8 cellular contexts compared by ENCODE assay signal in the genomic region with DNA sequence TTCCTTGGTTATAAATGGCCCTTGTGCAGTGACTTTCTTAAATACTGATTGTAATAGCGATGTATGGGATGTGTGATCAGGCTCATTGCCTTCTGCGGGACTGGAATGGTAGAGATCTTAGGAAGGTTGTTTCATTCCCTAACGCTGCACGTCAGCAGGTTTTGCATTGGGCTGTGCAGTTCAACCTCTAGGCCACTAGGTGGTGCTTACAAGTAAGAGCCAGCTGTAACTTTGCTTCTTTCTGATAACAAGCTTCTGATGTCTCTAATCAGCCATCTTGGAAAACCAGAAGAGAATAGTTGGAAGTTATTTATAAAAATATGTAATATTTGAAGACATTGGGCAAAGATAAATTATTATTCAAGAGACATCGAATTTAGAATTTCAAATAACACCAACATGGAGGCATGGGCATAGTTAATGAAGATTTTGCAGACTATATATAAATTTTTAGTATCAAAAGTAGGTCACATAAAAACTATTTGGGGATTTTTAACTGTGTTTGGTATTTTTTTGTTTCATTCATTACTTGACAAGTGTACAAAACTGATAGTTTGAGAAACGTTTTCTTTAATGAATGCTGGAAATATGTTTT.
A peak's percentile ranks its signal among the peaks of the same experiment; 100 is the strongest.
DNase-seq lines count a peak whose midpoint lies in the region; ATAC-seq and FAIRE-seq lines count a peak whose summit lies in the region.

No MANE protein-coding gene starts in this region.

- no peak overlapping the region for H2BK120ac ChIP-seq in trophoblast cell (ENCODE audit: insufficient read depth, low read length, poor library complexity)

- WGBS in trophoblast cell (ENCODE audit: extremely low coverage, insufficient coverage, insufficient read length), result no CpG with 5 or more reads among the region's 6 CpGs

- no peak overlapping the region for H3K18ac ChIP-seq in trophoblast cell (ENCODE audit: low read length)

- H2BK12ac ChIP-seq in trophoblast cell (ENCODE audit: low read length), result no peak overlapping the region

- H3K79me1 ChIP-seq in trophoblast cell (ENCODE audit: low read length), result no peaks in the 10 kb centered on the region

- no peaks in the 10 kb centered on the region for H3K36me3 ChIP-seq in trophoblast cell (ENCODE audit: control insufficient read depth in 1 of 2, insufficient read depth in 2 of 2, low read length in 2 of 2)
- no peaks in the 10 kb centered on the region for H3K36me3 ChIP-seq in effector memory CD4-positive, alpha-beta T cell (ENCODE audit: control insufficient read depth, insufficient read depth, low read length)

- H2AK5ac ChIP-seq in trophoblast cell (ENCODE audit: low read length), result no peak overlapping the region

- H3K23ac ChIP-seq in trophoblast cell (ENCODE audit: low read length), result no peak overlapping the region

- H4K91ac ChIP-seq in trophoblast cell (ENCODE audit: low read depth, low read length), result no peak overlapping the region

- H3K14ac ChIP-seq in trophoblast cell (ENCODE audit: low read length), result no peak overlapping the region

- FAIRE-seq in RCC 7860 (lab: Jason Lieb, UNC), result peak; percentile 71

- no peak overlapping the region for H2BK5ac ChIP-seq in trophoblast cell (ENCODE audit: low read depth, low read length, poor library complexity)

- ATAC-seq in GM19452 (IDR thresholded peaks at IDR 0.05; ENCODE audit: unreplicated experiment), result peak; percentile 74
- ATAC-seq in GM18861 (IDR thresholded peaks at IDR 0.05; ENCODE audit: unreplicated experiment), result no peak

- H3K27ac ChIP-seq in epithelial cell of prostate, result no peak overlapping the region
- no peak overlapping the region for H3K27ac ChIP-seq in trophoblast cell (ENCODE audit: low read depth, low read length)
- H3K27ac ChIP-seq in effector memory CD4-positive, alpha-beta T cell (ENCODE audit: insufficient read depth, low read length, poor library complexity, severe bottlenecking), result no peak overlapping the region

- H3K4me1 ChIP-seq in trophoblast cell (ENCODE audit: control insufficient read depth in 1 of 2, insufficient read depth in 2 of 2, low read length in 2 of 2), result no peaks in the 10 kb centered on the region
- no peaks in the 10 kb centered on the region for H3K4me1 ChIP-seq in effector memory CD4-positive, alpha-beta T cell (ENCODE audit: control insufficient read depth, insufficient read depth, low read length, poor library complexity, severe bottlenecking)

- H4K12ac ChIP-seq in trophoblast cell (ENCODE audit: low read depth, low read length), result no peak overlapping the region

- H2AFZ ChIP-seq in trophoblast cell (ENCODE audit: insufficient read depth, low read length, poor library complexity), result no peak overlapping the region

- no peaks in the 10 kb centered on the region for H3K9me3 ChIP-seq in trophoblast cell (ENCODE audit: insufficient read depth, low read depth, low read length)
- H3K9me3 ChIP-seq in effector memory CD4-positive, alpha-beta T cell (ENCODE audit: control insufficient read depth, low read length), result no peaks in the 10 kb centered on the region

- H3K79me2 ChIP-seq in trophoblast cell (ENCODE audit: control insufficient read depth, insufficient read depth, low read length, poor library complexity), result no peaks in the 10 kb centered on the region

- no peaks in the 10 kb centered on the region for H3K27me3 ChIP-seq in trophoblast cell (ENCODE audit: insufficient read depth, low read length)
- no peaks in the 10 kb centered on the region for H3K27me3 ChIP-seq in effector memory CD4-positive, alpha-beta T cell (replicated peaks; ENCODE audit: control insufficient read depth, insufficient read depth, low read length, poor library complexity, severe bottlenecking)

- H4K8ac ChIP-seq in trophoblast cell (ENCODE audit: low read depth, low read length), result no peak overlapping the region

- H3K9ac ChIP-seq in trophoblast cell (ENCODE audit: low read length), result no peak overlapping the region

- DNase-seq in DMS53 treated with DMSO at 0.1 percent for 48 hours (lab: John Stamatoyannopoulos, UW; ENCODE audit: unreplicated experiment), result peak; percentile 83
- DNase-seq in HT-29 (ENCODE audit: low spot score), result peak; percentile 60
- peak; percentile 63 for DNase-seq in RCC 7860 (ENCODE audit: low spot score)
- DNase-seq in epithelial cell of prostate (ENCODE audit: low read depth, low spot score), result peak; percentile 41
- peak; percentile 30 to 77 for DNase-seq in trophoblast cell
- DNase-seq in effector memory CD4-positive, alpha-beta T cell, result no peak

- H3K4ac ChIP-seq in trophoblast cell (ENCODE audit: low read depth, low read length), result no peak overlapping the region

- H3K4me2 ChIP-seq in trophoblast cell (ENCODE audit: low read length), result no peak overlapping the region

- no peak overlapping the region for H3K4me3 ChIP-seq in trophoblast cell (ENCODE audit: low read depth, low read length)
- no peak overlapping the region for H3K4me3 ChIP-seq in effector memory CD4-positive, alpha-beta T cell (ENCODE audit: insufficient read depth, low read depth, low read length, poor library complexity, severe bottlenecking)

Comparison
In these comparisons a context has a peak if more than half of its experiments do, and no peak if none do; other contexts are left out.
1. DNase-seq: peak in DMS53 treated with DMSO at 0.1 percent for 48 hours (single experiment), HT-29 (single experiment), RCC 7860 (single experiment), epithelial cell of prostate (single experiment) and trophoblast cell (2 of 2); none in effector memory CD4-positive, alpha-beta T cell (0 of 3).